Comparison of ENCODE assay signal across 24 cellular contexts in the genomic region with DNA sequence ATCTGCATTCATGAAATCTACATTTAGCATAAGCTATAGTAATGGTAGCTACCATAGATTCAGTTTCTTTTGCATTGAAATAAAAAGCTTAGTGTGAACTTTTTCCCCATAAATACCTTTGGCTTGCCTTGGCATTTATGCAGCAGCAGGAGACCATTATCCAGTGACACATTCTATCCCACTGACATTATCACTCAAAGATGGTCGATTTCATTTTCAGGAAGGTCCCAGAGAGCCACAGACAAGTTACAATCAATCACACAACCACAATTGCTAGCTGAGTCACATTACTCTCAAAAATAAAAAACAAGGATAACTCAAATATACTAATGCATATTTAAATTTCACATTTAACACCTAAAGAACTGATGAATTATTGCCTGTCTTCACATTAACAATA.
DNase-seq lines count a peak whose midpoint lies in the region; ATAC-seq and TF ChIP-seq lines count a peak whose summit lies in the region.
"Had no signal": no experiment of that assay in that cellular context is flagged by ENCODE, and none has a peak within 500 bp of the region (broad histone marks: within the 10 kb centered on the region; RNA-seq: fewer than 3 reads in every experiment).

No MANE protein-coding gene starts in this region.

- H4K20me1 ChIP-seq in H9 (ENCODE audit: control insufficient read depth, insufficient read depth, insufficient read length) = no peaks in the 10 kb centered on the region
- H4K20me1 ChIP-seq: BLaER1 had no signal

- H3K4me1 ChIP-seq in H9 (ENCODE audit: insufficient read depth, low read length) = peaks cover 10% of the 10 kb centered on the region
- H3K4me1 ChIP-seq in mesendoderm (ENCODE audit: control insufficient read depth, low read depth, low read length) = no peaks in the 10 kb centered on the region
- H3K4me1 ChIP-seq in tibial artery = no peaks in the 10 kb centered on the region
- H3K4me1 ChIP-seq: SJSA1 had no signal

- H2AK5ac ChIP-seq in H9 (ENCODE audit: insufficient read length, low read length) (no peak overlapping the region), mesendoderm (ENCODE audit: low read length) (no peak overlapping the region)

- no peaks in the 10 kb centered on the region for H3K27me3 ChIP-seq in H9 (ENCODE audit: insufficient read depth, low read length)
- H3K27me3 ChIP-seq in mesendoderm (ENCODE audit: insufficient read depth, low read length, poor library complexity) = no peaks in the 10 kb centered on the region
- no peaks in the 10 kb centered on the region for H3K27me3 ChIP-seq in tibial artery
- H3K27me3 ChIP-seq: BLaER1, SJSA1 had no signal

- H3K79me2 ChIP-seq in H9 (ENCODE audit: insufficient read depth, low read length) = no peaks in the 10 kb centered on the region
- H3K79me2 ChIP-seq in mesendoderm (ENCODE audit: control insufficient read depth, insufficient read depth, low read length) = no peaks in the 10 kb centered on the region

- H3K36me3 ChIP-seq in mesendoderm (ENCODE audit: control insufficient read depth, insufficient read depth, low read length) = no peaks in the 10 kb centered on the region
- H3K36me3 ChIP-seq in tibial artery = no peaks in the 10 kb centered on the region
- H3K36me3 ChIP-seq: BLaER1, HAP-1, SJSA1 had no signal

- no peak overlapping the region for H2BK12ac ChIP-seq in H9 (ENCODE audit: insufficient read length, low read depth, low read length)

- H2BK20ac ChIP-seq in H9 (ENCODE audit: low read depth, low read length, poor library complexity, severe bottlenecking) = no peak overlapping the region

- no peaks in the 10 kb centered on the region for H3K79me1 ChIP-seq in H9 (ENCODE audit: insufficient read depth, low read depth, low read length, poor library complexity, severe bottlenecking)
- no peaks in the 10 kb centered on the region for H3K79me1 ChIP-seq in mesendoderm (ENCODE audit: low read length)

- H2BK5ac ChIP-seq in H9 (ENCODE audit: insufficient read length, low read length) (no peak overlapping the region), mesendoderm (ENCODE audit: low read length) (no peak overlapping the region)

- no peak overlapping the region for H3K4me3 ChIP-seq in mesendoderm (ENCODE audit: low read length)
- H3K4me3 ChIP-seq in tibial artery = no peak overlapping the region
- H3K4me3 ChIP-seq: BLaER1, GM23248, HAP-1, SJSA1 had no signal

- no peaks in the 10 kb centered on the region for H3K23me2 ChIP-seq in H9 (ENCODE audit: insufficient read length, low read depth, low read length, poor library complexity, severe bottlenecking)

- no peak overlapping the region for H3K4ac ChIP-seq in H9 (ENCODE audit: low read depth, low read length)
- H3K4ac ChIP-seq in mesendoderm (ENCODE audit: low read depth, low read length) = no peak overlapping the region

- H3K9me3 ChIP-seq in H9 (ENCODE audit: control insufficient read depth, low read depth, low read length) (no peaks in the 10 kb centered on the region), tibial artery (no peaks in the 10 kb centered on the region)
- H3K9me3 ChIP-seq: BLaER1, HAP-1, SJSA1 had no signal

- H3K14ac ChIP-seq in H9 (ENCODE audit: insufficient read depth, low read length) = no peak overlapping the region

- intact Hi-C loops in tibial artery (cut with DNase I; ENCODE audit: low total_unique reads) = no loop called here
- intact Hi-C loops in activated T-helper 1 cell treated with anti-CD3 and anti-CD28 coated beads, Interleukin-12 subunit alpha, Interleukin-12 subunit beta, Interleukin-2, Interleukin-4 antibody, amounts not matched to agents 30 ng/mL and 10 ng/mL and 1 ng/mL, durations not matched to agents 14 hours and 24 hours and 36 hours (cut with micrococcal nuclease) = no loop called here

- no peak overlapping the region for H3K18ac ChIP-seq in H9 (ENCODE audit: insufficient read length, low read depth, low read length)
- no peak overlapping the region for H3K18ac ChIP-seq in mesendoderm (ENCODE audit: low read length)

- H3K27ac Mint-ChIP-seq in H9 (peak overlapping the region in 2 of 3 experiments; percentile 9 to 53; a peak in 2 of 7 replicates), WTC11 (peak overlapping the region; percentile 29)
- H3K27ac Mint-ChIP-seq in activated T-helper 1 cell treated with anti-CD3 and anti-CD28 coated beads, Interleukin-12 subunit alpha, Interleukin-12 subunit beta, Interleukin-2, Interleukin-4 antibody, amounts not matched to agents 30 ng/mL and 10 ng/mL and 1 ng/mL, durations not matched to agents 14 hours and 24 hours and 36 hours = no peak overlapping the region
- H3K27ac Mint-ChIP-seq: CD4-positive, CD25-positive, alpha-beta regulatory T cell had no signal

- no peaks in the 10 kb centered on the region; a peak in 1 of 5 replicates for H3K9me3 Mint-ChIP-seq in H9
- no peaks in the 10 kb centered on the region for H3K9me3 Mint-ChIP-seq in WTC11
- peaks cover 14% of the 10 kb centered on the region for H3K9me3 Mint-ChIP-seq in activated T-helper 1 cell treated with anti-CD3 and anti-CD28 coated beads, Interleukin-12 subunit alpha, Interleukin-12 subunit beta, Interleukin-2, Interleukin-4 antibody, amounts not matched to agents 30 ng/mL and 10 ng/mL and 1 ng/mL, durations not matched to agents 14 hours and 24 hours and 36 hours

- TF ChIP-seq CTCF in H9 (conservative IDR thresholded peaks at IDR 0.05) = no peak
- no peak for TF ChIP-seq CTCF in WTC11 (IDR thresholded peaks at IDR 0.05)
- no peak for TF ChIP-seq CTCF in tibial artery (IDR thresholded peaks at IDR 0.05)

- H3K27me3 Mint-ChIP-seq in H9 (ENCODE audit: low read depth) = no peaks in the 10 kb centered on the region
- no peaks in the 10 kb centered on the region for H3K27me3 Mint-ChIP-seq in WTC11 (ENCODE audit: low read depth)
- no peaks in the 10 kb centered on the region for H3K27me3 Mint-ChIP-seq in activated T-helper 1 cell treated with anti-CD3 and anti-CD28 coated beads, Interleukin-12 subunit alpha, Interleukin-12 subunit beta, Interleukin-2, Interleukin-4 antibody, amounts not matched to agents 30 ng/mL and 10 ng/mL and 1 ng/mL, durations not matched to agents 14 hours and 24 hours and 36 hours (ENCODE audit: insufficient read depth)
- H3K27me3 Mint-ChIP-seq: CD4-positive, CD25-positive, alpha-beta regulatory T cell had no signal

- POLR2A ChIA-PET in WTC11 (lab: Charles Lee) = no interaction called here

- H3K4me2 ChIP-seq in H9 (ENCODE audit: insufficient read depth, insufficient read length, low read length) = no peak overlapping the region
- H3K4me2 ChIP-seq in mesendoderm (ENCODE audit: low read length) = no peak overlapping the region

- peaks cover 28 to 29% of the 10 kb centered on the region in 2 experiments for H3K4me1 Mint-ChIP-seq in H9
- H3K4me1 Mint-ChIP-seq in WTC11 = peaks cover 52% of the 10 kb centered on the region
- H3K4me1 Mint-ChIP-seq in activated T-helper 1 cell treated with anti-CD3 and anti-CD28 coated beads, Interleukin-12 subunit alpha, Interleukin-12 subunit beta, Interleukin-2, Interleukin-4 antibody, amounts not matched to agents 30 ng/mL and 10 ng/mL and 1 ng/mL, durations not matched to agents 14 hours and 24 hours and 36 hours (ENCODE audit: low read depth) = no peaks in the 10 kb centered on the region
- H3K4me1 Mint-ChIP-seq: CD4-positive, CD25-positive, alpha-beta regulatory T cell had no signal

- H3K23ac ChIP-seq in H9 (ENCODE audit: insufficient read length, low read depth, low read length) (no peak overlapping the region), mesendoderm (ENCODE audit: low read length) (no peak overlapping the region)

- H4K91ac ChIP-seq in H9 (ENCODE audit: insufficient read length, low read depth, low read length) = no peak overlapping the region

- H3K9ac ChIP-seq in H9 (ENCODE audit: extremely low read depth, insufficient read length, low read length) = no peak overlapping the region
- H3K9ac ChIP-seq in mesendoderm (ENCODE audit: low read length) = no peak overlapping the region
- H3K9ac ChIP-seq: BLaER1, GM23248 had no signal

- H4K8ac ChIP-seq in H9 (replicated peaks; ENCODE audit: insufficient read length, low read depth, low read length) (no peak overlapping the region), mesendoderm (ENCODE audit: low read depth, low read length) (no peak overlapping the region)

- no peak overlapping the region for H3K4me3 Mint-ChIP-seq in H9
- no peak overlapping the region for H3K4me3 Mint-ChIP-seq in WTC11
- no peak overlapping the region for H3K4me3 Mint-ChIP-seq in activated T-helper 1 cell treated with anti-CD3 and anti-CD28 coated beads, Interleukin-12 subunit alpha, Interleukin-12 subunit beta, Interleukin-2, Interleukin-4 antibody, amounts not matched to agents 30 ng/mL and 10 ng/mL and 1 ng/mL, durations not matched to agents 14 hours and 24 hours and 36 hours
- H3K4me3 Mint-ChIP-seq: CD4-positive, CD25-positive, alpha-beta regulatory T cell had no signal

- WGBS in H9 (ENCODE audit: extremely low coverage, insufficient read length, low lambda C conversion rate) = no CpG with 5 or more reads among the region's 1 CpG
- no CpG with 5 or more reads among the region's 1 CpG for WGBS in mesendoderm (ENCODE audit: extremely low coverage, insufficient coverage, low lambda C conversion rate)

- H2AFZ ChIP-seq in H9 (ENCODE audit: low read length) = no peak overlapping the region

- CTCF ChIA-PET in WTC11 (lab: Charles Lee) = no interaction called here

- no peak overlapping the region for H4K5ac ChIP-seq in H9 (ENCODE audit: insufficient read length, low read depth, low read length)
- no peak overlapping the region for H4K5ac ChIP-seq in mesendoderm (ENCODE audit: low read length)

- H3K36me3 Mint-ChIP-seq in H9 (ENCODE audit: insufficient read depth in 1 of 3, low read depth in 3 of 3) = peaks cover 0 to 4% (median 2%) of the 10 kb centered on the region in 3 experiments; a peak in 2 of 7 replicates
- no peaks in the 10 kb centered on the region for H3K36me3 Mint-ChIP-seq in WTC11
- no peaks in the 10 kb centered on the region for H3K36me3 Mint-ChIP-seq in activated T-helper 1 cell treated with anti-CD3 and anti-CD28 coated beads, Interleukin-12 subunit alpha, Interleukin-12 subunit beta, Interleukin-2, Interleukin-4 antibody, amounts not matched to agents 30 ng/mL and 10 ng/mL and 1 ng/mL, durations not matched to agents 14 hours and 24 hours and 36 hours (ENCODE audit: low read depth)
- H3K36me3 Mint-ChIP-seq: CD4-positive, CD25-positive, alpha-beta regulatory T cell had no signal

- DNase-seq in A172 (ENCODE audit: low spot score) (peak; percentile 16), H9 (no peak), WTC11 (ENCODE audit: low spot score) (no peak), mesendoderm (peak; percentile 43), tibial artery (no peak), NCI-H446 treated with DMSO at 0.1 percent for 48 hours (lab: John Stamatoyannopoulos, UW) (no peak)
- DNase-seq in activated T-helper 1 cell treated with anti-CD3 and anti-CD28 coated beads, Interleukin-12 subunit alpha, Interleukin-12 subunit beta, Interleukin-2, Interleukin-4 antibody, amounts not matched to agents 30 ng/mL and 10 ng/mL and 1 ng/mL, durations not matched to agents 14 hours and 24 hours and 36 hours (ENCODE audit: low spot score) = no peak
- DNase-seq: 8988T; CD4-positive, CD25-positive, alpha-beta regulatory T cell; GM23248; MV-4-11; NCI-H1105; NCI-H1436 treated with DMSO at 0.1 percent for 48 hours; NCI-H187 treated with DMSO at 0.1 percent for 48 hours; NCI-H2171 treated with DMSO at 0.1 percent for 48 hours; NCI-H345; NCI-H524; NCI-H748 treated with DMSO at 0.1 percent for 48 hours had no signal

- H2BK15ac ChIP-seq in H9 (ENCODE audit: low read depth, low read length) = no peak overlapping the region
- no peak overlapping the region for H2BK15ac ChIP-seq in mesendoderm (replicated peaks; ENCODE audit: low read depth)

- no peak overlapping the region for H3K56ac ChIP-seq in H9 (ENCODE audit: insufficient read length, low read depth, low read length)
- no peak overlapping the region for H3K56ac ChIP-seq in mesendoderm (ENCODE audit: low read length)

- H3K27ac ChIP-seq in H9 (ENCODE audit: insufficient read length, low read depth, low read length) (no peak overlapping the region), mesendoderm (ENCODE audit: low read depth, low read length) (no peak overlapping the region), tibial artery (no peak overlapping the region)
- H3K27ac ChIP-seq: BLaER1, GM23248, HL-60, SJSA1 had no signal

- ATAC-seq in WTC11 = no peak
- no peak for ATAC-seq in HG03521 (IDR thresholded peaks at IDR 0.05; ENCODE audit: unreplicated experiment)
- ATAC-seq: Right ventricle myocardium inferior had no signal

- H2BK120ac ChIP-seq in H9 (ENCODE audit: low read depth, low read length, poor library complexity, severe bottlenecking) (no peak overlapping the region), mesendoderm (ENCODE audit: low read depth, low read length) (no peak overlapping the region)

- H3T11ph ChIP-seq in H9 (ENCODE audit: low read length) = no peak overlapping the region

Comparison
In these comparisons a context has a peak if more than half of its experiments do, and no peak if none do; other contexts are left out.
1. DNase-seq: peak in A172 (single experiment) and mesendoderm (single experiment); none in H9 (single experiment), WTC11 (single experiment), tibial artery (0 of 2), NCI-H446 treated with DMSO at 0.1 percent for 48 hours (single experiment) and activated T-helper 1 cell treated with anti-CD3 and anti-CD28 coated beads, Interleukin-12 subunit alpha, Interleukin-12 subunit beta, Interleukin-2, Interleukin-4 antibody, amounts not matched to agents 30 ng/mL and 10 ng/mL and 1 ng/mL, durations not matched to agents 14 hours and 24 hours and 36 hours (single experiment).